18 cellular contexts compared by ENCODE assay signal in the genomic region with DNA sequence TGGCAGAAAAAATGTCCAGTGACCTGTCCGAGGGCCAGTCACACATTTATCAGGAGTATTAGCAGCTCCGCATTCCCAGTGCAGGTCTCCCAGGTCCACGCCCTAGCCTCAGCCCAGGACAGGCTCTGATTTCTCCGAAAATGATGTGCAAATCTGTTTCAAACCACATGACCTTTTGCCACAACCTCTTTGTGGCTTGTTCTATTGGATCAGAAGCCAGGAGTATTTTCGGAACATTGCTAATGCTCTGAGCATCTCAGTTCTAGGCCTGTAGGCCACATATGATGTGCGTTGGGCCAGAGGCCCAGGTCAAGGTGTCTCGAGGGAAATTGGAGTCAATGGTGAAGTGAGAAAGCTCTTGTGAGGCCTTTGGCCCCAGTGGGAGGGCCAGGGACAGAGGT. TPM values are rescaled to one million over a fixed set of nuclear protein-coding genes. Genes with fewer than 3 reads are reported as not detected.
DNase-seq lines count a peak whose midpoint lies in the region; ATAC-seq and TF ChIP-seq lines count a peak whose summit lies in the region.
"Had no signal": no experiment of that assay in that cellular context is flagged by ENCODE, and none has a peak within 500 bp of the region (broad histone marks: within the 10 kb centered on the region; RNA-seq: fewer than 3 reads in every experiment).

No MANE protein-coding gene starts in this region.

- peaks cover 7 to 8% of the 10 kb centered on the region in 2 donors for H3K36me3 Mint-ChIP-seq in stimulated activated naive B cell treated with anti-CD40 and anti-IgM and Interleukin-4, amounts not matched to agents 10 μg/mL and 1 μg/mL and 100 μg/mL, for 72 hours
- H3K36me3 Mint-ChIP-seq: activated naive CD8-positive, alpha-beta T cell treated with anti-CD3 and anti-CD28 coated beads, Interleukin-2, amount 10 ng/mL, durations not matched to agents 7 days and 5 days had no signal

- TF ChIP-seq POLR2A in transverse colon (IDR thresholded peaks at IDR 0.05) = no peak

- H3K27me3 ChIP-seq in osteoblast (ENCODE audit: insufficient read depth, low read length) = no peaks in the 10 kb centered on the region
- H3K27me3 ChIP-seq in transverse colon = no peaks in the 10 kb centered on the region

- no peak overlapping the region for H3K27ac Mint-ChIP-seq in stimulated activated naive B cell treated with anti-CD40 and anti-IgM and Interleukin-4, amounts not matched to agents 10 μg/mL and 1 μg/mL and 100 μg/mL, for 72 hours
- H3K27ac Mint-ChIP-seq: activated naive CD8-positive, alpha-beta T cell treated with anti-CD3 and anti-CD28 coated beads, Interleukin-2, amount 10 ng/mL, durations not matched to agents 7 days and 5 days; activated T-helper 2 cell treated with anti-CD3 and anti-CD28 coated beads, Interferon-gamma antibody, Interleukin-2, Interleukin-4, amounts not matched to agents 10 μg/mL and 5 μg/mL and 100 μg/mL, durations not matched to agents 14 hours and 24 hours and 36 hours had no signal

- H3K36me3 ChIP-seq in osteoblast (ENCODE audit: insufficient read depth, low read length) (no peaks in the 10 kb centered on the region), transverse colon (no peaks in the 10 kb centered on the region)

- TF ChIP-seq CTCF in osteoblast (IDR thresholded peaks at IDR 0.05; ENCODE audit: extremely low read depth, low read depth, low read length) (no peak), transverse colon (IDR thresholded peaks at IDR 0.05) (no peak)

- no peaks in the 10 kb centered on the region for H3K9me3 ChIP-seq in osteoblast (ENCODE audit: low read depth, low read length)
- H3K9me3 ChIP-seq in transverse colon = no peaks in the 10 kb centered on the region

- DNase-seq in RPMI7951 (ENCODE audit: low read depth) (peak; percentile 53), left cardiac atrium (no peak), osteoblast (ENCODE audit: insufficient read length, low spot score, missing footprints) (peak; percentile 81), transverse colon (no peak), GOT3 (lab: John Stamatoyannopoulos, UW) (no peak)
- no peak for DNase-seq in stimulated activated naive B cell treated with anti-CD40 and anti-IgM and Interleukin-4, amounts not matched to agents 10 μg/mL and 1 μg/mL and 100 μg/mL, for 72 hours
- DNase-seq: activated CD4-positive, alpha-beta T cell treated with anti-CD3 and anti-CD28 coated beads for 4 hours; activated naive CD8-positive, alpha-beta T cell treated with anti-CD3 and anti-CD28 coated beads, Interleukin-2, amount 10 ng/mL, durations not matched to agents 7 days and 5 days; dermis blood vessel endothelial cell; NCI-H1092; NCI-H2081; NCI-H524; stimulated activated CD4-positive, alpha-beta T cell treated with anti-CD3 and anti-CD28 coated beads, Interleukin-4, amount 100 ng/mL, for 24 hours; substantia nigra had no signal

- peaks cover 6 to 10% of the 10 kb centered on the region in 2 donors for H3K4me1 Mint-ChIP-seq in stimulated activated naive B cell treated with anti-CD40 and anti-IgM and Interleukin-4, amounts not matched to agents 10 μg/mL and 1 μg/mL and 100 μg/mL, for 72 hours
- H3K4me1 Mint-ChIP-seq: activated naive CD8-positive, alpha-beta T cell treated with anti-CD3 and anti-CD28 coated beads, Interleukin-2, amount 10 ng/mL, durations not matched to agents 7 days and 5 days had no signal

- intact Hi-C loops in left cardiac atrium (cut with DNase I) = no loop called here
- intact Hi-C loops in transverse colon (cut with DNase I; ENCODE audit: low total_unique reads) = no loop called here

- 35 to 74% methylated on average over 5 to 7 of the region's 7 CpGs for WGBS in transverse colon (ENCODE audit: low coverage in 1 of 2), 2 donors

- H3K4me3 ChIP-seq in osteoblast (ENCODE audit: insufficient read depth, low read length) = no peak overlapping the region
- no peak overlapping the region for H3K4me3 ChIP-seq in transverse colon

- H3K4me3 Mint-ChIP-seq in stimulated activated naive B cell treated with anti-CD40 and anti-IgM and Interleukin-4, amounts not matched to agents 10 μg/mL and 1 μg/mL and 100 μg/mL, for 72 hours = no peak overlapping the region
- H3K4me3 Mint-ChIP-seq: activated naive CD8-positive, alpha-beta T cell treated with anti-CD3 and anti-CD28 coated beads, Interleukin-2, amount 10 ng/mL, durations not matched to agents 7 days and 5 days had no signal

- H3K79me2 ChIP-seq in osteoblast (ENCODE audit: insufficient read depth, low read length) = no peaks in the 10 kb centered on the region

- TF ChIP-seq EP300 in transverse colon (IDR thresholded peaks at IDR 0.05; ENCODE audit: low read depth) = no peak

- H3K4me2 ChIP-seq in osteoblast (ENCODE audit: insufficient read depth, low read length) = no peak overlapping the region

- no peak overlapping the region for H3K27ac ChIP-seq in osteoblast (ENCODE audit: low read depth, low read length)
- H3K27ac ChIP-seq in transverse colon = peak overlapping the region; percentile 77 to 86 (median 84)
- H3K27ac ChIP-seq: epithelial cell of prostate had no signal

- ATAC-seq in left cardiac atrium (peak; percentile 17), HG03460 (IDR thresholded peaks at IDR 0.05; ENCODE audit: unreplicated experiment) (no peak)
- ATAC-seq in stimulated activated naive B cell treated with anti-CD40 and anti-IgM and Interleukin-4, amounts not matched to agents 10 μg/mL and 1 μg/mL and 100 μg/mL, for 72 hours (replicated peaks) = no peak
- ATAC-seq: left lobe of liver had no signal

- no peaks in the 10 kb centered on the region for H4K20me1 ChIP-seq in osteoblast (ENCODE audit: insufficient read depth, low read length)

- no peak overlapping the region for H2AFZ ChIP-seq in osteoblast (ENCODE audit: low read length)

- H3K27me3 Mint-ChIP-seq in stimulated activated naive B cell treated with anti-CD40 and anti-IgM and Interleukin-4, amounts not matched to agents 10 μg/mL and 1 μg/mL and 100 μg/mL, for 72 hours = peaks cover 4 to 25% of the 10 kb centered on the region in 2 donors

- H3K9me3 Mint-ChIP-seq in stimulated activated naive B cell treated with anti-CD40 and anti-IgM and Interleukin-4, amounts not matched to agents 10 μg/mL and 1 μg/mL and 100 μg/mL, for 72 hours = peaks cover 2 to 4% of the 10 kb centered on the region in 2 donors
- H3K9me3 Mint-ChIP-seq: activated naive CD8-positive, alpha-beta T cell treated with anti-CD3 and anti-CD28 coated beads, Interleukin-2, amount 10 ng/mL, durations not matched to agents 7 days and 5 days; activated T-helper 2 cell treated with anti-CD3 and anti-CD28 coated beads, Interferon-gamma antibody, Interleukin-2, Interleukin-4, amounts not matched to agents 10 μg/mL and 5 μg/mL and 100 μg/mL, durations not matched to agents 14 hours and 24 hours and 36 hours had no signal

- peaks cover 16% of the 10 kb centered on the region for H3K4me1 ChIP-seq in osteoblast (ENCODE audit: insufficient read depth, low read length)
- peaks cover 14 to 62% (median 47%) of the 10 kb centered on the region in 4 donors for H3K4me1 ChIP-seq in transverse colon

- in situ Hi-C loops in transverse colon (cut with MboI; ENCODE audit: low pct_ligation_motif_present in 1 of 4, low pct_unique_long_range_greater_than_20kb in 1 of 4, low sequenced_read_pairs in 3 of 4) = loop anchor here in 1 of 4 donors (25.0 kb wide), 2 partner anchors 266 to 416 kb away; no protein-coding TSS in a partner anchor

RNA-seq across cellular contexts. Expression of a gene that starts 40.4 kb away (rescaled TPM):
- 187 and 228 TPM in 2 replicates for total RNA-seq in RPMI7951 (2014; rRNA removed; shearing (Covaris generic))
- total RNA-seq in left cardiac atrium (10 to 100 TPM; 46.7 to 48.2 TPM), osteoblast (89.9 and 93.7 TPM in 2 replicates), transverse colon (100 to 1,000 TPM in 2 of 4 donors, 10 to 100 TPM in 2; 91.9 to 160 (median 122) TPM)

RNA-seq across cellular contexts. Expression of a gene that starts 40.6 kb away (rescaled TPM):
- 25.6 and 26.0 TPM in 2 replicates for total RNA-seq in RPMI7951 (2014; rRNA removed; shearing (Covaris generic))
- total RNA-seq in left cardiac atrium = 10 to 100 TPM in 1 of 2 donors, 1 to 10 TPM in 1; 9.0 to 11.1 TPM
- total RNA-seq in osteoblast = 8.3 and 13.6 TPM in 2 replicates
- total RNA-seq in transverse colon = 10 to 100 TPM in 3 of 4 donors, 1 to 10 TPM in 1; 4.1 to 18.8 (median 14.3) TPM

Comparison
In these comparisons a context has a peak if more than half of its experiments do, and no peak if none do; other contexts are left out.
1. DNase-seq: peak in RPMI7951 (single experiment) and osteoblast (single experiment); none in left cardiac atrium (single experiment), transverse colon (single experiment), stimulated activated naive B cell treated with anti-CD40 and anti-IgM and Interleukin-4, amounts not matched to agents 10 μg/mL and 1 μg/mL and 100 μg/mL, for 72 hours (single experiment) and GOT3 (single experiment).
2. ATAC-seq: peak in left cardiac atrium (2 of 2); none in stimulated activated naive B cell treated with anti-CD40 and anti-IgM and Interleukin-4, amounts not matched to agents 10 μg/mL and 1 μg/mL and 100 μg/mL, for 72 hours (0 of 2) and HG03460 (single experiment).